In the genomic region with DNA sequence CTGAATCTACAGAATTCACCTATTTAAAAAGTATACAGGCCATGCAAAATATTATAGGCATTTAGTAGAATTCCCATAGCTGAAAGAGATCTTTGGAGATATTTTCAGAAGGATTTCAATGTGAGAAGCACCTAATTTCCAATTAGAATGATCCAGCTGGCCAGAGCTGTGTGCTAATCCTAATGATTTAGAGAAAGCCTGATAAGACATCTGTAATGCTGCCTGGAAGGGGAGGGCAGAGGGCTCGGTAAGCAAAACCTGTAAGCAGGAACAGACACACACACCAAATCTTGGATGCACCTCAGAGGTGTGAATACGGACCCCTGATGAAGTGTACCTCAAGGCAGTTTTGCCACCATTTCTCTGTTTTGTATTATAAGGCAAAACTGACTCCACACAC, we compare ENCODE assay signal across 2 cellular contexts.
A peak's percentile ranks its signal among the peaks of the same experiment; 100 is the strongest.
TF ChIP-seq lines count a peak whose summit lies in the region.

No MANE protein-coding gene starts in this region.

TF ChIP-seq in K562, 482 proteins besides CTCF, POLR2A, EP300 and RAD21:
- no peak for TF ChIP-seq VEZF1 (CRISPR knock-in tag; IDR thresholded peaks at IDR 0.05)
- no peak for TF ChIP-seq HDAC3 (IDR thresholded peaks at IDR 0.05; ENCODE audit: borderline replicate concordance, partially characterized antibody)
- TF ChIP-seq SMC3 (conservative IDR thresholded peaks at IDR 0.05; ENCODE audit: insufficient read depth, low read depth, low read length) = no peak
- TF ChIP-seq DACH1 (IDR thresholded peaks at IDR 0.05; ENCODE audit: partially characterized antibody) = peak; percentile 26
- 0 out of 2 replicates have a peak, but pooled peaks have one; percentile 25 for TF ChIP-seq DPF2 (IDR thresholded peaks at IDR 0.05)
- TF ChIP-seq RCOR1 (IDR thresholded peaks at IDR 0.05; ENCODE audit: borderline replicate concordance in 1 of 2, low read depth in 2 of 2, low read length in 2 of 2) = 0 out of 4 replicates have a peak, but pooled peaks of 1 of the 2 experiments have one; percentile 20
- peak; percentile 56 for TF ChIP-seq ZFP36 (IDR thresholded peaks at IDR 0.05; ENCODE audit: low read depth, low read length, partially characterized antibody)
- TF ChIP-seq CBFA2T3 (IDR thresholded peaks at IDR 0.05) = 0 out of 2 replicates have a peak, but pooled peaks have one; percentile 9
- peak; percentile 56 for TF ChIP-seq MEIS2 (IDR thresholded peaks at IDR 0.05; ENCODE audit: partially characterized antibody)

TF ChIP-seq in HEK293T, 16 proteins besides CTCF, POLR2A, EP300 and RAD21:
- TF ChIP-seq HDGF (IDR thresholded peaks at IDR 0.05; ENCODE audit: borderline replicate concordance) = no peak
- no peak for TF ChIP-seq ELF4 (IDR thresholded peaks at IDR 0.05)
- TF ChIP-seq CTBP1 (IDR thresholded peaks at IDR 0.05; ENCODE audit: borderline replicate concordance) = no peak
- TF ChIP-seq NFRKB (IDR thresholded peaks at IDR 0.05) = no peak
- no peak for TF ChIP-seq ARNT (IDR thresholded peaks at IDR 0.05)
- TF ChIP-seq SP1 (IDR thresholded peaks at IDR 0.05) = no peak
